2 cellular contexts compared by ENCODE assay signal in genomic region chr15:63668601-63669000, GRCh38.
TF ChIP-seq lines count a peak whose summit lies in the region.

No MANE protein-coding gene starts in this region.

TF ChIP-seq in SK-N-SH, 30 proteins besides CTCF, POLR2A, EP300 and RAD21:
- no peak for TF ChIP-seq NRF1 (IDR thresholded peaks at IDR 0.05; ENCODE audit: low read depth, low read length)
- no peak for TF ChIP-seq REST (IDR thresholded peaks at IDR 0.05; ENCODE audit: low read depth, low read length)
- TF ChIP-seq RFX5 (IDR thresholded peaks at IDR 0.05; ENCODE audit: low read length) = no peak
- TF ChIP-seq SMC3 (IDR thresholded peaks at IDR 0.05; ENCODE audit: low read depth, low read length) = no peak
- no peak for TF ChIP-seq FOSL2 (IDR thresholded peaks at IDR 0.05; ENCODE audit: borderline replicate concordance, low read depth)
- no peak for TF ChIP-seq TAF1 (IDR thresholded peaks at IDR 0.05; ENCODE audit: borderline replicate concordance, low read depth, low read length)
- no peak for TF ChIP-seq FOXJ3 (CRISPR knock-in tag; IDR thresholded peaks at IDR 0.05)
- TF ChIP-seq USF1 (IDR thresholded peaks at IDR 0.05; ENCODE audit: borderline replicate concordance, low read depth) = no peak
- TF ChIP-seq ELF1 (IDR thresholded peaks at IDR 0.05) = no peak
- no peak for TF ChIP-seq TEAD4 (IDR thresholded peaks at IDR 0.05; ENCODE audit: borderline replicate concordance, insufficient read depth)

TF ChIP-seq in HepG2, 621 proteins besides CTCF, POLR2A, EP300 and RAD21:
- no peak for TF ChIP-seq NPAS2 (CRISPR knock-in tag; IDR thresholded peaks at IDR 0.05; ENCODE audit: borderline replicate concordance)
- no peak for TF ChIP-seq IRF9 (CRISPR knock-in tag; IDR thresholded peaks at IDR 0.05; ENCODE audit: borderline replicate concordance)
- no peak for TF ChIP-seq ISL2 (CRISPR knock-in tag; IDR thresholded peaks at IDR 0.05)
- no peak for TF ChIP-seq SETDB1 (CRISPR knock-in tag; IDR thresholded peaks at IDR 0.05; ENCODE audit: borderline replicate concordance)
- TF ChIP-seq USF2 (IDR thresholded peaks at IDR 0.05; ENCODE audit: low read depth, low read length) = no peak
- TF ChIP-seq USF2 (CRISPR knock-in tag; IDR thresholded peaks at IDR 0.05; ENCODE audit: borderline replicate concordance) = no peak
- no peak for TF ChIP-seq ZNF572 (CRISPR knock-in tag; IDR thresholded peaks at IDR 0.05)
- TF ChIP-seq AGO1 (IDR thresholded peaks at IDR 0.05; ENCODE audit: low read depth, low read length, poor library complexity, severe bottlenecking) = no peak
- TF ChIP-seq CREM (IDR thresholded peaks at IDR 0.05) = no peak
- TF ChIP-seq CREM (CRISPR knock-in tag; IDR thresholded peaks at IDR 0.05) = no peak
- TF ChIP-seq ZNF263 (CRISPR knock-in tag; IDR thresholded peaks at IDR 0.05) = no peak
- TF ChIP-seq PHF20 (CRISPR knock-in tag; IDR thresholded peaks at IDR 0.05) = no peak
- TF ChIP-seq ZBTB1 (CRISPR knock-in tag; IDR thresholded peaks at IDR 0.05; ENCODE audit: borderline replicate concordance) = no peak
- no peak for TF ChIP-seq PPARG (CRISPR knock-in tag; conservative IDR thresholded peaks at IDR 0.05)
- TF ChIP-seq MTF1 (CRISPR knock-in tag; IDR thresholded peaks at IDR 0.05) = no peak
- no peak for TF ChIP-seq ZNF550 (CRISPR knock-in tag; IDR thresholded peaks at IDR 0.05; ENCODE audit: borderline replicate concordance)
- no peak for TF ChIP-seq GPN1 (CRISPR knock-in tag; IDR thresholded peaks at IDR 0.05; ENCODE audit: borderline replicate concordance)
- TF ChIP-seq SRF (IDR thresholded peaks at IDR 0.05; ENCODE audit: low read depth, low read length) = no peak
- TF ChIP-seq ZNF317 (CRISPR knock-in tag; IDR thresholded peaks at IDR 0.05) = no peak
- no peak for TF ChIP-seq ZBTB8A (CRISPR knock-in tag; IDR thresholded peaks at IDR 0.05; ENCODE audit: borderline replicate concordance, low read depth)
